Comparison of ENCODE assay signal across 14 cellular contexts in the genomic region with DNA sequence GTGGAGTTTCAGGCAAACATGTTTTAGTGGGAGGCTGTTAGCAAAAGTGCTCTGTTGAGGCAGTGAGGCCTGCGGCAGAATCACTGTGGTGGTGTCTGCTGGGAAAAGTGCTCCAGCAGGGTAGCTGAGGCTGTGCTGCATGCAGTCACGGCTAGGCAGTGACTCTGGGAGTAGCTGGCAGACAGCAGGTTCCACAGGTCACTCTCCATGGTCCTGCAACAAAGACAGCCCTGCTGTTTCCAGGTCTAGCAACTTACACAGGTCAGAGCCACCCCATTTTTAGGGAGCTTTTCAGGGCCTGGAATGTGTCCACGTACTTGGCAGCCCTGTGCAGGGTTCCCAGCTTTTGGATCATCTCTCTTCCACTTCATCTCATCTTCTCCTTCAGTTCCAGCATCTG.
DNase-seq lines count a peak whose midpoint lies in the region; ATAC-seq and TF ChIP-seq lines count a peak whose summit lies in the region.
"Had no signal": no experiment of that assay in that cellular context is flagged by ENCODE, and none has a peak within 500 bp of the region (broad histone marks: within the 10 kb centered on the region; RNA-seq: fewer than 3 reads in every experiment).

No MANE protein-coding gene starts in this region.

- no peaks in the 10 kb centered on the region for H3F3A ChIP-seq in smooth muscle cell (ENCODE audit: low read depth)

- no peak overlapping the region for H3K4me3 Mint-ChIP-seq in endothelial cell (ENCODE audit: unreplicated experiment)
- H3K4me3 Mint-ChIP-seq in activated naive CD8-positive, alpha-beta T cell treated with anti-CD3 and anti-CD28 coated beads for 36 hours = no peak overlapping the region
- H3K4me3 Mint-ChIP-seq: activated CD8-positive, alpha-beta memory T cell treated with anti-CD3 and anti-CD28 coated beads, Interleukin-2, amount 10 ng/mL, durations not matched to agents 7 days and 5 days; CD4-positive, alpha-beta T cell; memory B cell had no signal

- no peak overlapping the region for H2AFZ ChIP-seq in smooth muscle cell (ENCODE audit: low read depth)

- no peak overlapping the region for H3K27ac Mint-ChIP-seq in endothelial cell (ENCODE audit: unreplicated experiment)
- no peak overlapping the region for H3K27ac Mint-ChIP-seq in activated naive CD8-positive, alpha-beta T cell treated with anti-CD3 and anti-CD28 coated beads for 36 hours
- H3K27ac Mint-ChIP-seq: activated CD8-positive, alpha-beta memory T cell treated with anti-CD3 and anti-CD28 coated beads, Interleukin-2, amount 10 ng/mL, durations not matched to agents 7 days and 5 days; CD4-positive, alpha-beta T cell; memory B cell had no signal

- intact Hi-C loops in mucosa of descending colon (cut with DNase I, micrococcal nuclease) = no loop called here
- intact Hi-C loops in dorsolateral prefrontal cortex (cut with DNase I) = no loop called here

- WGBS in smooth muscle cell (ENCODE audit: low lambda C conversion rate) = 44% methylated on average over 3 of the region's 3 CpGs

- no peak overlapping the region for H3K4me3 ChIP-seq in mucosa of descending colon
- H3K4me3 ChIP-seq in smooth muscle cell = no peak overlapping the region
- no peak overlapping the region for H3K4me3 ChIP-seq in dorsolateral prefrontal cortex
- H3K4me3 ChIP-seq: SK-N-MC, uterus had no signal

- no peaks in the 10 kb centered on the region for H3K4me1 ChIP-seq in mucosa of descending colon (ENCODE audit: low read depth)
- no peaks in the 10 kb centered on the region for H3K4me1 ChIP-seq in smooth muscle cell (ENCODE audit: low read depth)
- H3K4me1 ChIP-seq: uterus had no signal

- H4K20me1 ChIP-seq in smooth muscle cell (ENCODE audit: low read depth) = no peaks in the 10 kb centered on the region

- peak; percentile 40 for ATAC-seq in mucosa of descending colon
- ATAC-seq: activated CD8-positive, alpha-beta memory T cell treated with anti-CD3 and anti-CD28 coated beads, Interleukin-2, amount 10 ng/mL, durations not matched to agents 7 days and 5 days had no signal

- no peak overlapping the region for H3K4me2 ChIP-seq in smooth muscle cell

- H3K9me3 Mint-ChIP-seq in endothelial cell (ENCODE audit: unreplicated experiment) = no peaks in the 10 kb centered on the region
- H3K9me3 Mint-ChIP-seq in activated naive CD8-positive, alpha-beta T cell treated with anti-CD3 and anti-CD28 coated beads for 36 hours = peaks cover 5% of the 10 kb centered on the region
- H3K9me3 Mint-ChIP-seq: CD4-positive, alpha-beta T cell had no signal

- no peaks in the 10 kb centered on the region for H3K79me2 ChIP-seq in smooth muscle cell (ENCODE audit: low read depth)

- TF ChIP-seq CTCF in endothelial cell (IDR thresholded peaks at IDR 0.05; ENCODE audit: unreplicated experiment) (no peak), mucosa of descending colon (IDR thresholded peaks at IDR 0.05) (no peak), smooth muscle cell (IDR thresholded peaks at IDR 0.05; ENCODE audit: borderline replicate concordance, insufficient read depth, poor library complexity, severe bottlenecking) (no peak), dorsolateral prefrontal cortex (IDR thresholded peaks at IDR 0.05 in 54 of 56, conservative IDR thresholded peaks at IDR 0.05 in 2 of 56; ENCODE audit: low read depth in 1 of 56, partially characterized antibody in 56 of 56) (no peak)

- H3K9me3 ChIP-seq in mucosa of descending colon (peaks cover 6% of the 10 kb centered on the region), smooth muscle cell (replicated peaks; ENCODE audit: low read depth) (no peaks in the 10 kb centered on the region)

- H3K9ac ChIP-seq in smooth muscle cell (ENCODE audit: low read depth) = no peak overlapping the region

- no peaks in the 10 kb centered on the region for H3K36me3 ChIP-seq in mucosa of descending colon (ENCODE audit: low read depth)
- no peaks in the 10 kb centered on the region for H3K36me3 ChIP-seq in smooth muscle cell (ENCODE audit: low read depth)
- H3K36me3 ChIP-seq: uterus had no signal

- peak; percentile 72 for DNase-seq in ELF-1 (ENCODE audit: low read depth, low spot score)
- peak; percentile 3 for DNase-seq in NAMALWA (ENCODE audit: low spot score)
- peak; percentile 49 for DNase-seq in endothelial cell (ENCODE audit: low spot score)
- DNase-seq in mucosa of descending colon = peak in 1 of 3 donors; percentile 3
- no peak for DNase-seq in smooth muscle cell (lab: John Stamatoyannopoulos, UW; ENCODE audit: unreplicated experiment)
- no peak for DNase-seq in epidermal melanocyte (ENCODE audit: insufficient read length, low spot score)
- DNase-seq in activated naive CD8-positive, alpha-beta T cell treated with anti-CD3 and anti-CD28 coated beads for 36 hours = no peak
- no peak for DNase-seq in dorsolateral prefrontal cortex
- DNase-seq: activated CD8-positive, alpha-beta memory T cell treated with anti-CD3 and anti-CD28 coated beads, Interleukin-2, amount 10 ng/mL, durations not matched to agents 7 days and 5 days; CD4-positive, alpha-beta T cell; NCI-H446 treated with DMSO at 0.1 percent for 48 hours; uterus had no signal

- no peak overlapping the region for H3K27ac ChIP-seq in smooth muscle cell (ENCODE audit: low read depth)
- no peak overlapping the region for H3K27ac ChIP-seq in dorsolateral prefrontal cortex
- H3K27ac ChIP-seq: SK-N-MC, uterus had no signal

- no peaks in the 10 kb centered on the region for H3K36me3 Mint-ChIP-seq in endothelial cell (ENCODE audit: low read depth, unreplicated experiment)
- H3K36me3 Mint-ChIP-seq in activated naive CD8-positive, alpha-beta T cell treated with anti-CD3 and anti-CD28 coated beads for 36 hours = no peaks in the 10 kb centered on the region
- H3K36me3 Mint-ChIP-seq: activated CD8-positive, alpha-beta memory T cell treated with anti-CD3 and anti-CD28 coated beads, Interleukin-2, amount 10 ng/mL, durations not matched to agents 7 days and 5 days; memory B cell had no signal

- H3K4me1 Mint-ChIP-seq in endothelial cell (ENCODE audit: unreplicated experiment) = no peaks in the 10 kb centered on the region
- no peaks in the 10 kb centered on the region for H3K4me1 Mint-ChIP-seq in activated naive CD8-positive, alpha-beta T cell treated with anti-CD3 and anti-CD28 coated beads for 36 hours
- H3K4me1 Mint-ChIP-seq: activated CD8-positive, alpha-beta memory T cell treated with anti-CD3 and anti-CD28 coated beads, Interleukin-2, amount 10 ng/mL, durations not matched to agents 7 days and 5 days; memory B cell had no signal

- H3K27me3 Mint-ChIP-seq in endothelial cell (ENCODE audit: unreplicated experiment) = no peaks in the 10 kb centered on the region
- H3K27me3 Mint-ChIP-seq in activated naive CD8-positive, alpha-beta T cell treated with anti-CD3 and anti-CD28 coated beads for 36 hours = peaks cover 6% of the 10 kb centered on the region
- H3K27me3 Mint-ChIP-seq: activated CD8-positive, alpha-beta memory T cell treated with anti-CD3 and anti-CD28 coated beads, Interleukin-2, amount 10 ng/mL, durations not matched to agents 7 days and 5 days had no signal

- H3K27me3 ChIP-seq in smooth muscle cell (ENCODE audit: low read depth) (no peaks in the 10 kb centered on the region), dorsolateral prefrontal cortex (no peaks in the 10 kb centered on the region)
- H3K27me3 ChIP-seq: uterus had no signal

Comparison
In these comparisons a context has a peak if more than half of its experiments do, and no peak if none do; other contexts are left out.
1. DNase-seq: peak in ELF-1 (single experiment), NAMALWA (single experiment) and endothelial cell (single experiment); none in smooth muscle cell (single experiment), epidermal melanocyte (single experiment), activated naive CD8-positive, alpha-beta T cell treated with anti-CD3 and anti-CD28 coated beads for 36 hours (single experiment) and dorsolateral prefrontal cortex (0 of 10).